In the genomic region with DNA sequence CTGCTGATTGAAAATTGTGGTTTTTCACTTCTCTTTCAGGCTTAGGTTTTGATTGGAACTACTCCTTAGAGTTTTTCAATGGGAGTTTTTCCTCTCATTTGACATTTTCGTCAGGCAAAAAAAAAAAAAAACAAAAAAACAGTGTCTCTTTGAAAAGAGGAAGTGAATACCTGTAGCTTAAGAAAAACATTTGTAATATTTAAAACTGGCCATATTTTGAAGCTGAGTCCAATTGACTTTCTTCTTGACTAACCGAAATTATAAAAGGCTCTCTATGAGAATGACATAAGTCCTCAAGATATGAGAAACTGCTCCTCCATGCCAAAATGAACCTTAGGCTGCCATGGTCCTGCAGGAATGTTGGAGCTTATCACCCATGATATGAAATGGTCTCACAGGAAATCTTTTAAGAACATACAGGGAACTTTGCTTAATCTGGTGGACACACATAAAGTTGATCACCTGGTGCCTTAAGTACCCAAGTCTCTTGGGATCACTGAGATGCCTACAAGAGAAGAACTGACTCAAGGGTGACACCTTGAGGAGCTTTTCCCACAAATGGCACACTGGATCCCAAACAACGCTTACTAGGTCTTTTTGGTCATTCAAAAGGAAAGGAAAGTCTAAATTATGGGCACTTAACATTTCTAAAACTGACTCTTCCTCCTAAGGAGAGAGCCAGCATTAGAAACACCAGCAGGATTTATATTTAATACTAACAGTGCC, we compare ENCODE assay signal across 16 cellular contexts.
DNase-seq lines count a peak whose midpoint lies in the region; ATAC-seq, FAIRE-seq and TF ChIP-seq lines count a peak whose summit lies in the region.
"Had no signal": no experiment of that assay in that cellular context is flagged by ENCODE, and none has a peak within 500 bp of the region (broad histone marks: within the 10 kb centered on the region; RNA-seq: fewer than 3 reads in every experiment).

No MANE protein-coding gene starts in this region.

- no peak for TF ChIP-seq POLR2A in GM12891 (IDR thresholded peaks at IDR 0.05; ENCODE audit: low read depth, low read length)

- H3K27ac Mint-ChIP-seq in activated T-helper 1 cell treated with anti-CD3 and anti-CD28 coated beads, Interleukin-12 subunit alpha, Interleukin-12 subunit beta, Interleukin-2, Interleukin-4 antibody, amounts not matched to agents 30 ng/mL and 10 ng/mL and 1 ng/mL, durations not matched to agents 14 hours and 24 hours and 36 hours = no peak overlapping the region
- H3K27ac Mint-ChIP-seq: activated B cell treated with CpG ODN at 0.5 μM for 24 hours; activated CD8-positive, alpha-beta memory T cell treated with anti-CD3 and anti-CD28 coated beads, Interleukin-2, amount 10 ng/mL, durations not matched to agents 7 days and 5 days had no signal

- peak; percentile 29 for TF ChIP-seq CTCF in foreskin keratinocyte (conservative IDR thresholded peaks at IDR 0.05)

- no peaks in the 10 kb centered on the region for H3K4me1 ChIP-seq in foreskin keratinocyte
- H3K4me1 ChIP-seq: spleen had no signal

- no peaks in the 10 kb centered on the region for H3K36me3 Mint-ChIP-seq in activated T-helper 1 cell treated with anti-CD3 and anti-CD28 coated beads, Interleukin-12 subunit alpha, Interleukin-12 subunit beta, Interleukin-2, Interleukin-4 antibody, amounts not matched to agents 30 ng/mL and 10 ng/mL and 1 ng/mL, durations not matched to agents 14 hours and 24 hours and 36 hours (ENCODE audit: low read depth)
- H3K36me3 Mint-ChIP-seq: activated CD8-positive, alpha-beta memory T cell treated with anti-CD3 and anti-CD28 coated beads, Interleukin-2, amount 10 ng/mL, durations not matched to agents 7 days and 5 days had no signal

- H3K27me3 ChIP-seq in foreskin keratinocyte = no peaks in the 10 kb centered on the region
- H3K27me3 ChIP-seq: brain microvascular endothelial cell, spleen had no signal

- intact Hi-C loops in activated T-helper 1 cell treated with anti-CD3 and anti-CD28 coated beads, Interleukin-12 subunit alpha, Interleukin-12 subunit beta, Interleukin-2, Interleukin-4 antibody, amounts not matched to agents 30 ng/mL and 10 ng/mL and 1 ng/mL, durations not matched to agents 14 hours and 24 hours and 36 hours (cut with micrococcal nuclease) = no loop called here

- no peaks in the 10 kb centered on the region for H3K4me1 Mint-ChIP-seq in activated T-helper 1 cell treated with anti-CD3 and anti-CD28 coated beads, Interleukin-12 subunit alpha, Interleukin-12 subunit beta, Interleukin-2, Interleukin-4 antibody, amounts not matched to agents 30 ng/mL and 10 ng/mL and 1 ng/mL, durations not matched to agents 14 hours and 24 hours and 36 hours (ENCODE audit: low read depth)
- H3K4me1 Mint-ChIP-seq: activated B cell treated with CpG ODN at 0.5 μM for 24 hours; activated CD8-positive, alpha-beta memory T cell treated with anti-CD3 and anti-CD28 coated beads, Interleukin-2, amount 10 ng/mL, durations not matched to agents 7 days and 5 days had no signal

- H3K4me3 Mint-ChIP-seq in activated T-helper 1 cell treated with anti-CD3 and anti-CD28 coated beads, Interleukin-12 subunit alpha, Interleukin-12 subunit beta, Interleukin-2, Interleukin-4 antibody, amounts not matched to agents 30 ng/mL and 10 ng/mL and 1 ng/mL, durations not matched to agents 14 hours and 24 hours and 36 hours = no peak overlapping the region
- H3K4me3 Mint-ChIP-seq: activated B cell treated with CpG ODN at 0.5 μM for 24 hours; activated CD8-positive, alpha-beta memory T cell treated with anti-CD3 and anti-CD28 coated beads, Interleukin-2, amount 10 ng/mL, durations not matched to agents 7 days and 5 days had no signal

- H3K9me3 Mint-ChIP-seq in activated T-helper 1 cell treated with anti-CD3 and anti-CD28 coated beads, Interleukin-12 subunit alpha, Interleukin-12 subunit beta, Interleukin-2, Interleukin-4 antibody, amounts not matched to agents 30 ng/mL and 10 ng/mL and 1 ng/mL, durations not matched to agents 14 hours and 24 hours and 36 hours = peaks cover 3% of the 10 kb centered on the region

- no peak overlapping the region for H3K27ac ChIP-seq in foreskin keratinocyte
- H3K27ac ChIP-seq: brain microvascular endothelial cell, spleen had no signal

- no peak for FAIRE-seq in GM12891 (lab: Jason Lieb, UNC)

- ATAC-seq in foreskin keratinocyte (no peak), GM18870 (IDR thresholded peaks at IDR 0.05; ENCODE audit: unreplicated experiment) (no peak)
- ATAC-seq: activated CD8-positive, alpha-beta memory T cell treated with anti-CD3 and anti-CD28 coated beads, Interleukin-2, amount 10 ng/mL, durations not matched to agents 7 days and 5 days had no signal

- no peaks in the 10 kb centered on the region for H3K27me3 Mint-ChIP-seq in activated T-helper 1 cell treated with anti-CD3 and anti-CD28 coated beads, Interleukin-12 subunit alpha, Interleukin-12 subunit beta, Interleukin-2, Interleukin-4 antibody, amounts not matched to agents 30 ng/mL and 10 ng/mL and 1 ng/mL, durations not matched to agents 14 hours and 24 hours and 36 hours (ENCODE audit: insufficient read depth)
- H3K27me3 Mint-ChIP-seq: activated B cell treated with CpG ODN at 0.5 μM for 24 hours; activated CD8-positive, alpha-beta memory T cell treated with anti-CD3 and anti-CD28 coated beads, Interleukin-2, amount 10 ng/mL, durations not matched to agents 7 days and 5 days had no signal

- DNase-seq in DMS 273 (lab: John Stamatoyannopoulos, UW; ENCODE audit: unreplicated experiment) (peak; percentile 4), DMS 273 treated with DMSO at 0.1 percent for 48 hours (lab: John Stamatoyannopoulos, UW) (no peak), GM12891 (ENCODE audit: insufficient read length, low spot score) (no peak), NCI-H460 (ENCODE audit: extremely low read depth, low read depth) (peak; percentile 1), foreskin keratinocyte (no peak), NCI-H1436 treated with DMSO at 0.1 percent for 48 hours (lab: John Stamatoyannopoulos, UW) (no peak)
- DNase-seq in activated T-helper 1 cell treated with anti-CD3 and anti-CD28 coated beads, Interleukin-12 subunit alpha, Interleukin-12 subunit beta, Interleukin-2, Interleukin-4 antibody, amounts not matched to agents 30 ng/mL and 10 ng/mL and 1 ng/mL, durations not matched to agents 14 hours and 24 hours and 36 hours (ENCODE audit: low spot score) = no peak
- DNase-seq: 8988T; activated B cell treated with CpG ODN at 0.5 μM for 24 hours; activated CD8-positive, alpha-beta memory T cell treated with anti-CD3 and anti-CD28 coated beads, Interleukin-2, amount 10 ng/mL, durations not matched to agents 7 days and 5 days; activated naive CD4-positive, alpha-beta T cell treated with Interleukin-2 at 50 U/mL for 16 hours; brain microvascular endothelial cell; NCI-H146; posterior cingulate gyrus; spleen had no signal

TF ChIP-seq in GM12891, 5 proteins besides CTCF, POLR2A, EP300 and RAD21:
- peak; percentile 53; the same call in 1 of the 2 replicates for TF ChIP-seq SPI1 (IDR thresholded peaks at IDR 0.05; ENCODE audit: low read depth, low read length)
- TF ChIP-seq PAX5 (IDR thresholded peaks at IDR 0.05; ENCODE audit: insufficient read depth, low read length, severe bottlenecking) = no peak
- TF ChIP-seq POU2F2 (IDR thresholded peaks at IDR 0.05; ENCODE audit: low read depth, low read length) = no peak
- no peak for TF ChIP-seq TAF1 (IDR thresholded peaks at IDR 0.05; ENCODE audit: low read depth, low read length)
- TF ChIP-seq POLR2AphosphoS5 (IDR thresholded peaks at IDR 0.05; ENCODE audit: low read depth, low read length) = no peak
TF ChIP-seq in GM12891: peak in this region for 1.

Comparison
In these comparisons a context has a peak if more than half of its experiments do, and no peak if none do; other contexts are left out.
1. DNase-seq: peak in DMS 273 (single experiment) and NCI-H460 (single experiment); none in DMS 273 treated with DMSO at 0.1 percent for 48 hours (single experiment), GM12891 (single experiment), foreskin keratinocyte (0 of 2), activated T-helper 1 cell treated with anti-CD3 and anti-CD28 coated beads, Interleukin-12 subunit alpha, Interleukin-12 subunit beta, Interleukin-2, Interleukin-4 antibody, amounts not matched to agents 30 ng/mL and 10 ng/mL and 1 ng/mL, durations not matched to agents 14 hours and 24 hours and 36 hours (single experiment) and NCI-H1436 treated with DMSO at 0.1 percent for 48 hours (single experiment).